Comparison of ENCODE assay signal across 8 cellular contexts in the genomic region with DNA sequence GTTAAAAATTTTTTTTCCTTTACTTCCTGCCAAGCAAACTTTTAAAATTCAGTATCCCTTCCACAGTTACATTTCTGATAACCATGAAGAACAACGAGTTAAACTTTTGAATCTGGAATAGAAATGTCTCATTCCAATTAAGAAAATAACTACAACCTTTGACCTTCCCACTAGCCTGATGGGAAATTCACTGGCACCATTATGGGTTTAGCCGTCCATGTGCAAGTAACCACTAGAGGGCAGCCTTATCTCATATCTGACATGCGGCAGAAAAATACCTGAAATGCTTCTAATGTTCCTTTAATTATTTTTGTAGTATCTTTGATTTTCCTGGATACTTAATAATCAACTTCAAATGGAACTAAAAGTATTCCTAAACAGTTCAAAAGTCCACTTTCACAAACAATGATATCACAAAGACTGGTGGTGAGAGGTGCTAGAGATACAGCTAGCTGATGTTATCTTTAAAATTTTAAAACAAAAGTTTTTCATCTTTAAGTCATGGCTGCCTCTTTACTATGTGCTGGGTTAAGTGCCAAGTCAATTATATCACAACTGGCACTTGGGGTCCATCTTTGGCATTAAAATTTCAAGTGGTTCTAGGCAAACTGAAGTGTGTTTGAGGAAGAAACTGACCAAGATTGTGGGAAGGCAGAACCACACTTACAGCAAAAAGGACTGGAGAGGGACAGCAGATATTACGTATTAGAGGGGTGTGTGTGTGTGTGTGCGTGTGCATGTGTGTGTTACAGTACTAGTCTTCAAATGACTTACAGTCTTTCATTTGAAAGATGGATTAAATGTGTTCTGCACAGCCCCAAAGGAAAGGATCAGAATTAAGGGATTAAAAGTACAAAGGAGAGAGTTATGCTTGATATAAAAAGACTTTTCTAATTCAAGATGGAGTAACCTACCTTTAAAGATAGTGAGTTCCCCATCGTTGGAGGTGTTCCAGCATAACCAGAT.
DNase-seq lines count a peak whose midpoint lies in the region; ATAC-seq, FAIRE-seq and TF ChIP-seq lines count a peak whose summit lies in the region.

No MANE protein-coding gene starts in this region.

- DNase-seq in COLO668 (lab: John Stamatoyannopoulos, UW; ENCODE audit: unreplicated experiment) (peak; percentile 41), H7 (peak; percentile 52), NCI-H2196 (lab: John Stamatoyannopoulos, UW; ENCODE audit: unreplicated experiment) (peak; percentile 68), WERI-Rb-1 (peak; percentile 59), H1 (ENCODE audit: low read depth in 1 of 2, low spot score in 2 of 2) (no peak), mesenchymal stem cell (peak; percentile 75), upper lobe of left lung (peak in 1 of 2 donors; percentile 31), cortex of kidney (lab: John Stamatoyannopoulos, UW) (no peak)

- no peak overlapping the region for H2BK20ac ChIP-seq in H1 (ENCODE audit: low read length)

- peak; percentile 93 for FAIRE-seq in H1 (lab: Jason Lieb, UNC)

- H2BK5ac ChIP-seq in H1 (ENCODE audit: low read depth, low read length) (no peak overlapping the region), mesenchymal stem cell (ENCODE audit: low read depth, low read length, poor library complexity, severe bottlenecking) (no peak overlapping the region)

- peak; percentile 88 for ATAC-seq in upper lobe of left lung (ENCODE audit: low FRiP score in 2 of 2)

- no peak overlapping the region for H4K5ac ChIP-seq in H1 (ENCODE audit: insufficient read length, low read depth, low read length)

- H3K4me2 ChIP-seq in H1 (ENCODE audit: insufficient read depth in 1 of 2, low read depth in 2 of 2, low read length in 2 of 2) = no peak overlapping the region
- H3K4me2 ChIP-seq in mesenchymal stem cell (ENCODE audit: low read length, poor library complexity, severe bottlenecking) = no peak overlapping the region

- no peak overlapping the region for H3K4ac ChIP-seq in H1 (replicated peaks; ENCODE audit: insufficient read length, low read depth, low read length)
- no peak overlapping the region for H3K4ac ChIP-seq in mesenchymal stem cell (ENCODE audit: low read depth in 1 of 2, low read length in 2 of 2)

- H3K18ac ChIP-seq in H1 (ENCODE audit: extremely low read depth, low read length) (no peak overlapping the region), mesenchymal stem cell (ENCODE audit: low read depth in 1 of 2, low read length in 2 of 2) (peak overlapping the region in 1 of 2 experiments; percentile 24)

- H2BK15ac ChIP-seq in H1 (ENCODE audit: low read length) = no peak overlapping the region
- no peak overlapping the region for H2BK15ac ChIP-seq in mesenchymal stem cell (ENCODE audit: low read depth, poor library complexity, severe bottlenecking)

- no peak overlapping the region for H3K4me3 ChIP-seq in H7 (ENCODE audit: insufficient read depth, low read depth, low read length)
- H3K4me3 ChIP-seq in WERI-Rb-1 (ENCODE audit: low read depth, low read length) = no peak overlapping the region
- H3K4me3 ChIP-seq in H1 (ENCODE audit: extremely low read depth in 1 of 4, insufficient read depth in 2 of 4, low read depth in 3 of 4, low read length in 4 of 4) = no peak overlapping the region
- H3K4me3 ChIP-seq in mesenchymal stem cell (ENCODE audit: insufficient read depth in 1 of 2, low read depth in 1 of 2, low read length in 2 of 2) = no peak overlapping the region
- no peak overlapping the region for H3K4me3 ChIP-seq in upper lobe of left lung

- H3K23ac ChIP-seq in H1 (ENCODE audit: insufficient read length) (no peak overlapping the region), mesenchymal stem cell (ENCODE audit: low read length in 2 of 2) (no peak overlapping the region)

- WGBS in H1 (ENCODE audit: extremely low coverage in 1 of 2, insufficient coverage in 1 of 2, insufficient read length in 1 of 2, insufficient replicate concordance in 2 of 2, low coverage in 1 of 2, low lambda C conversion rate in 2 of 2, missing lambda C conversion rate in 1 of 2), 2 experiments = 42% methylated on average over 6 of the region's 6 CpGs; no CpG with 5 or more reads in 1 of the 2 experiments
- whole genome bisulfite sequencing in mesenchymal stem cell = 33% methylated on average over 5 of the region's 6 CpGs
- WGBS in upper lobe of left lung, 2 donors = 22 to 24% methylated on average over 6 of the region's 6 CpGs

- peaks cover 0 to 62% of the 10 kb centered on the region in 2 experiments; a peak in 3 of 4 replicates for H3K79me2 ChIP-seq in H1 (ENCODE audit: control insufficient read depth in 1 of 2, insufficient read depth in 2 of 2, low read length in 2 of 2)

- peak; percentile 89 to 90 for TF ChIP-seq RAD21 in H1 (IDR thresholded peaks at IDR 0.05 in 1 of 2, conservative IDR thresholded peaks at IDR 0.05 in 1 of 2; ENCODE audit: low read depth in 2 of 2, low read length in 2 of 2)

- peaks cover 3% of the 10 kb centered on the region; the same call in 1 of the 2 replicates for H3K23me2 ChIP-seq in H1 (ENCODE audit: low read depth, low read length)

- H4K91ac ChIP-seq in H1 (replicated peaks; ENCODE audit: insufficient read length, low read length) (no peak overlapping the region), mesenchymal stem cell (ENCODE audit: low read length) (no peak overlapping the region)

- POLR2A ChIA-PET in H1 (lab: Charles Lee; ENCODE audit: partially characterized antibody) = interaction anchor here (0.6 kb wide), 1 partner anchor 9 kb away, joined by 5 read pairs; no protein-coding TSS in a partner anchor

- TF ChIP-seq CTCF in WERI-Rb-1 (IDR thresholded peaks at IDR 0.05; ENCODE audit: low read depth, low read length) = peak; percentile 64
- TF ChIP-seq CTCF in H1 (IDR thresholded peaks at IDR 0.05; ENCODE audit: control extremely low read depth in 1 of 3, insufficient read depth in 1 of 3, low read depth in 1 of 3, low read length in 3 of 3) = peak; percentile 10 to 78 (median 78)
- peak; percentile 75 to 87 (median 83) for TF ChIP-seq CTCF in upper lobe of left lung (IDR thresholded peaks at IDR 0.05)

- no peak overlapping the region for H2AFZ ChIP-seq in H1 (ENCODE audit: low read length)
- H2AFZ ChIP-seq in mesenchymal stem cell (ENCODE audit: low read depth, low read length) = no peak overlapping the region

- H2BK120ac ChIP-seq in H1 (replicated peaks; ENCODE audit: low read depth, low read length) (no peak overlapping the region), mesenchymal stem cell (ENCODE audit: low read depth, low read length) (no peak overlapping the region)

- peak overlapping the region; percentile 28 for H3K27ac ChIP-seq in WERI-Rb-1
- H3K27ac ChIP-seq in H1 (ENCODE audit: low read depth, low read length) = no peak overlapping the region
- no peak overlapping the region for H3K27ac ChIP-seq in mesenchymal stem cell (ENCODE audit: low read length, poor library complexity, severe bottlenecking)
- peak overlapping the region in 2 of 4 donors; percentile 8 to 41 for H3K27ac ChIP-seq in upper lobe of left lung

- TF ChIP-seq POLR2A in H1 (IDR thresholded peaks at IDR 0.05; ENCODE audit: control extremely low read depth in 1 of 2, low read depth in 2 of 2, low read length in 2 of 2) (no peak), upper lobe of left lung (IDR thresholded peaks at IDR 0.05) (no peak)

- no peaks in the 10 kb centered on the region for H3K9me3 ChIP-seq in WERI-Rb-1 (ENCODE audit: severe bottlenecking)
- no peaks in the 10 kb centered on the region for H3K9me3 ChIP-seq in H1 (ENCODE audit: insufficient read depth in 2 of 2, low read depth in 1 of 2, low read length in 1 of 2)
- no peaks in the 10 kb centered on the region for H3K9me3 ChIP-seq in mesenchymal stem cell (ENCODE audit: control insufficient read depth, low read length)
- H3K9me3 ChIP-seq in upper lobe of left lung = no peaks in the 10 kb centered on the region

- TF ChIP-seq EP300 in H1 (IDR thresholded peaks at IDR 0.05; ENCODE audit: borderline replicate concordance in 1 of 2, low read depth in 2 of 2, low read length in 2 of 2) = no peak
- no peak for TF ChIP-seq EP300 in upper lobe of left lung (IDR thresholded peaks at IDR 0.05)

- peak overlapping the region; percentile 50; the same call in 1 of the 2 replicates for H2BK12ac ChIP-seq in H1 (ENCODE audit: low read depth, low read length)
- H2BK12ac ChIP-seq in mesenchymal stem cell (ENCODE audit: low read length in 2 of 2) = no peak overlapping the region

- H3K9ac ChIP-seq in H1 (replicated peaks in 1 of 4; ENCODE audit: extremely low read depth in 1 of 4, low read depth in 3 of 4, low read length in 3 of 4) (no peak overlapping the region), mesenchymal stem cell (ENCODE audit: low read length) (peak overlapping the region; percentile 42)

- H2AK5ac ChIP-seq in H1 (ENCODE audit: low read depth, low read length) (no peak overlapping the region), mesenchymal stem cell (ENCODE audit: low read length, severe bottlenecking) (no peak overlapping the region)

- H3K27me3 ChIP-seq in H7 (ENCODE audit: control insufficient read depth, insufficient read depth, low read length) (peaks cover 16% of the 10 kb centered on the region), WERI-Rb-1 (ENCODE audit: insufficient read depth, low read depth, severe bottlenecking) (no peaks in the 10 kb centered on the region), H1 (replicated peaks in 1 of 4; ENCODE audit: control insufficient read depth in 3 of 4, extremely low read depth in 1 of 4, insufficient read depth in 3 of 4, low read length in 3 of 4) (peaks cover 0 to 7% (median 0%) of the 10 kb centered on the region in 4 experiments; a peak in 2 of 7 replicates), mesenchymal stem cell (ENCODE audit: control insufficient read depth in 1 of 2, insufficient read depth in 1 of 2, low read length in 2 of 2) (peaks cover 0 to 35% of the 10 kb centered on the region in 2 experiments), upper lobe of left lung (no peaks in the 10 kb centered on the region)

- H4K20me1 ChIP-seq in H1 (replicated peaks in 1 of 2; ENCODE audit: control insufficient read depth in 1 of 2, insufficient read depth in 2 of 2, low read length in 2 of 2) = no peaks in the 10 kb centered on the region

- no peaks in the 10 kb centered on the region for H3K36me3 ChIP-seq in H7 (replicated peaks; ENCODE audit: control insufficient read depth, insufficient read depth, low read length)
- no peaks in the 10 kb centered on the region for H3K36me3 ChIP-seq in WERI-Rb-1
- H3K36me3 ChIP-seq in H1 (ENCODE audit: control insufficient read depth in 2 of 4, insufficient read depth in 4 of 4, low read length in 3 of 4) = no peaks in the 10 kb centered on the region
- no peaks in the 10 kb centered on the region for H3K36me3 ChIP-seq in mesenchymal stem cell (ENCODE audit: control insufficient read depth in 1 of 2, insufficient read depth in 2 of 2, low read depth in 1 of 2, low read length in 2 of 2)
- H3K36me3 ChIP-seq in upper lobe of left lung = no peaks in the 10 kb centered on the region

- H3K14ac ChIP-seq in H1 (ENCODE audit: insufficient read length) (no peak overlapping the region), mesenchymal stem cell (ENCODE audit: low read length in 2 of 2) (no peak overlapping the region)

- CTCF ChIA-PET in H1 (lab: Charles Lee; ENCODE audit: partially characterized antibody) = interaction anchor here (0.7 to 6.2 kb wide), 23 partner anchors 10 to 1223 kb away, joined by 3 to 51 read pairs (median 3); no protein-coding TSS in a partner anchor

- no peak overlapping the region for H3K56ac ChIP-seq in H1 (replicated peaks; ENCODE audit: insufficient read length, low read depth, low read length)

- peaks cover 0 to 5% (median 2%) of the 10 kb centered on the region in 4 experiments; a peak in 4 of 7 replicates for H3K4me1 ChIP-seq in H1 (replicated peaks in 1 of 4; ENCODE audit: control insufficient read depth in 3 of 4, insufficient read depth in 4 of 4, low read length in 3 of 4)
- H3K4me1 ChIP-seq in mesenchymal stem cell (ENCODE audit: control insufficient read depth, insufficient read depth, low read depth, low read length) = peaks cover 2% of the 10 kb centered on the region
- H3K4me1 ChIP-seq in upper lobe of left lung = peaks cover 0 to 26% (median 21%) of the 10 kb centered on the region in 4 donors

- H4K8ac ChIP-seq in H1 (ENCODE audit: extremely low read depth, insufficient read depth, low read length) (no peak overlapping the region), mesenchymal stem cell (ENCODE audit: low read length) (no peak overlapping the region)

- peaks cover 3% of the 10 kb centered on the region; the same call in 1 of the 2 replicates for H3K79me1 ChIP-seq in H1 (ENCODE audit: low read depth, low read length)
- H3K79me1 ChIP-seq in mesenchymal stem cell (replicated peaks; ENCODE audit: low read length, poor library complexity, severe bottlenecking) = no peaks in the 10 kb centered on the region

Comparison
In these comparisons a context has a peak if more than half of its experiments do, and no peak if none do; other contexts are left out.
1. DNase-seq: peak in COLO668 (single experiment), H7 (single experiment), NCI-H2196 (single experiment), WERI-Rb-1 (single experiment) and mesenchymal stem cell (single experiment); none in H1 (0 of 2) and cortex of kidney (single experiment).
2. Peak in every context shown above with its lines, with median percentiles within 50 percentile points of each other: CTCF ChIP-seq.